Comparison of ENCODE assay signal across 10 cellular contexts in the genomic region with DNA sequence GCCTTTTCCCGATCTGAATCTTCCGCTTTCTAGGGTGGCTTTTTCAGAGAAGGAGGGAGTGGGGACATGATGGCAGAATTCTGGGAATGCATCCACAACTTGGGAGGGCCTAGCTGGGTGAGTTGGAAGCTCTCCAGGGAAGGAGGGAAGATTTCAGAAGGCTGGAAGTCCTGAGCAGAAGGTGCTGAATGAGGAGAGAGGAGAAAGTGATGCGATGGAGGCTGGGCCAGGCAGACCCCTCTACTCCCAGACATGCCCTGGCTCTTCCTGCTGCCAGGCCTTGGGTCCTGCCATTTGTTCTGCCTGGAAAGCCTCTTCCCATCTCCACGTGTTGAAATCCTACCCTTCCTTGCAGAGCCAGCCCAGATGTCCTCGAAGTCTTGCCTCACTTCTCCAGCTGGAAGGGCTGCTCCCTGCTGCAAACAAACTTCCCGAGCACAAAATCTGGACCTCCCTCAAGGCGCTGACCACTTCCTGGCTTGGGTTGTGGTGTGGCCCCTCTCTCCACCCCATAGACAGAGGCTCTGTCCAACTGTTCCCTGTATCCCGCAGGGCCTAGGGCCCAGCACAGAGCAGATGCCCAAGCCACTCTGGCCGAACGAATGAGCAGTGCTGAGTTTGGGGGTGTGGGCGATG. TPM values are rescaled to one million over a fixed set of nuclear protein-coding genes. Genes with fewer than 3 reads are reported as not detected.
DNase-seq lines count a peak whose midpoint lies in the region; ATAC-seq and TF ChIP-seq lines count a peak whose summit lies in the region.
"Had no signal": no experiment of that assay in that cellular context is flagged by ENCODE, and none has a peak within 500 bp of the region (broad histone marks: within the 10 kb centered on the region; RNA-seq: fewer than 3 reads in every experiment).

No MANE protein-coding gene starts in this region.

- 41% methylated on average over 8 of the region's 11 CpGs for WGBS in esophagus muscularis mucosa

- peaks cover 53 to 66% (median 60%) of the 10 kb centered on the region in 4 donors for H3K4me1 ChIP-seq in esophagus muscularis mucosa
- no peaks in the 10 kb centered on the region for H3K4me1 ChIP-seq in mucosa of descending colon (ENCODE audit: low read depth)
- H3K4me1 ChIP-seq in tibial artery, result peaks cover 4 to 87% (median 72%) of the 10 kb centered on the region in 4 donors

- DNase-seq in RPMI7951 (ENCODE audit: low read depth) (peak; percentile 90), esophagus muscularis mucosa (ENCODE audit: extremely low spot score) (no peak), mucosa of descending colon (peak in 1 of 3 donors; percentile 41), tibial artery (peak; percentile 71 to 89), DMS153 treated with DMSO at 0.1 percent for 48 hours (lab: John Stamatoyannopoulos, UW; ENCODE audit: unreplicated experiment) (no peak)
- DNase-seq: effector CD4-positive, alpha-beta T cell; NCI-H146 had no signal

- no peak for TF ChIP-seq CTCF in esophagus muscularis mucosa (IDR thresholded peaks at IDR 0.05)
- TF ChIP-seq CTCF in mucosa of descending colon (IDR thresholded peaks at IDR 0.05), result no peak
- TF ChIP-seq CTCF in tibial artery (IDR thresholded peaks at IDR 0.05), result no peak

- no peak for TF ChIP-seq EP300 in esophagus muscularis mucosa (IDR thresholded peaks at IDR 0.05)

- peaks cover 0 to 30% (median 7%) of the 10 kb centered on the region in 4 donors for H3K36me3 ChIP-seq in esophagus muscularis mucosa
- no peaks in the 10 kb centered on the region for H3K36me3 ChIP-seq in mucosa of descending colon (ENCODE audit: low read depth)
- peaks cover under 1 to 11% (median 6%) of the 10 kb centered on the region in 3 donors for H3K36me3 ChIP-seq in tibial artery

- H3K4me3 ChIP-seq in esophagus muscularis mucosa (no peak overlapping the region), mucosa of descending colon (no peak overlapping the region), tibial artery (no peak overlapping the region)

- ATAC-seq in mucosa of descending colon (peak; percentile 50), GM18868 (IDR thresholded peaks at IDR 0.05; ENCODE audit: unreplicated experiment) (no peak), HG03469 (IDR thresholded peaks at IDR 0.05; ENCODE audit: unreplicated experiment) (no peak)
- ATAC-seq: naive thymus-derived CD4-positive, alpha-beta T cell had no signal

- H3K27me3 ChIP-seq in esophagus muscularis mucosa, result no peaks in the 10 kb centered on the region
- no peaks in the 10 kb centered on the region for H3K27me3 ChIP-seq in tibial artery

- peak overlapping the region; percentile 66 to 74 (median 68) for H3K27ac ChIP-seq in esophagus muscularis mucosa (replicated peaks in 1 of 4)
- peak overlapping the region; percentile 80 to 91 for H3K27ac ChIP-seq in tibial artery

- H3K9me3 ChIP-seq in esophagus muscularis mucosa (no peaks in the 10 kb centered on the region), mucosa of descending colon (no peaks in the 10 kb centered on the region), tibial artery (no peaks in the 10 kb centered on the region)

- no peak for TF ChIP-seq POLR2A in esophagus muscularis mucosa (IDR thresholded peaks at IDR 0.05; ENCODE audit: low read depth)

- intact Hi-C loops in esophagus muscularis mucosa (cut with DNase I) (no loop called here), mucosa of descending colon (cut with DNase I, micrococcal nuclease) (no loop called here), tibial artery (cut with DNase I; ENCODE audit: low total_unique reads) (no loop called here)

RNA-seq across cellular contexts. Expression of a gene that starts 16.8 kb away (rescaled TPM):
- total RNA-seq in RPMI7951 (2014; rRNA removed; shearing (Covaris generic)), result 13.4 and 13.6 TPM in 2 replicates
- total RNA-seq in esophagus muscularis mucosa, result 10 to 100 TPM; 19.1 to 87.5 (median 45.3) TPM
- total RNA-seq in mucosa of descending colon, result 10 to 100 TPM; 10.4 to 20.3 (median 18.6) TPM

Comparison
In these comparisons a context has a peak if more than half of its experiments do, and no peak if none do; other contexts are left out.
1. DNase-seq: peak in RPMI7951 (single experiment) and tibial artery (2 of 2); none in esophagus muscularis mucosa (single experiment) and DMS153 treated with DMSO at 0.1 percent for 48 hours (single experiment).